In the genomic region with DNA sequence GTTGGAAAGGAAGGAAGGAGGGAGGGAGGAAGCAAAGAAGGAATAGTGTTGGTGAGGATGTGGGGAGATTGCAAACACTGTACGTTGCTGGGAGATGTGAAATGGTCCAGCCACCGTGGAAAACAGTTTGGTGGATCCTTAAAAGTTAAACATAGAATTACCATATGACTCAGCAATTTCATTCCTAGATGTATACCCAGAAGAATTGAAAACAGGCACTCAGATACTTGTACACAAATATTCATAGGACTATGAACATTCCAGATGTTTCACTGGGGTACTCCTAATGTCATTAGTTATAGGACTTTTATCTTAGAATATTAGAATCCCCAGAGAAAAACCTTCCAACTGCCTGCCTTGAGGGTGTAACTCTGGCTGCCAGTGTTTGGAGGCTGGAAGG, we compare ENCODE assay signal across 17 cellular contexts.
"Had no signal": no experiment of that assay in that cellular context is flagged by ENCODE, and none has a peak within 500 bp of the region (broad histone marks: within the 10 kb centered on the region; RNA-seq: fewer than 3 reads in every experiment).

No MANE protein-coding gene starts in this region.

- H3K9me3 Mint-ChIP-seq: activated naive CD8-positive, alpha-beta T cell treated with anti-CD3 and anti-CD28 coated beads, Interleukin-2, amount 10 ng/mL, durations not matched to agents 7 days and 5 days; naive thymus-derived CD8-positive, alpha-beta T cell had no signal

- H3K27ac Mint-ChIP-seq: activated naive CD8-positive, alpha-beta T cell treated with anti-CD3 and anti-CD28 coated beads, Interleukin-2, amount 10 ng/mL, durations not matched to agents 7 days and 5 days had no signal

- H3K27ac ChIP-seq: dorsolateral prefrontal cortex, esophagus muscularis mucosa, neutrophil, right atrium auricular region, tibial nerve, vagina had no signal

- H3K36me3 ChIP-seq: esophagus muscularis mucosa, right atrium auricular region, vagina had no signal

- H3K4me3 ChIP-seq: dorsolateral prefrontal cortex, esophagus muscularis mucosa, mucosa of descending colon, right atrium auricular region, tibial nerve, vagina had no signal

- H3K27me3 Mint-ChIP-seq: activated naive CD8-positive, alpha-beta T cell treated with anti-CD3 and anti-CD28 coated beads, Interleukin-2, amount 10 ng/mL, durations not matched to agents 7 days and 5 days; naive thymus-derived CD8-positive, alpha-beta T cell had no signal

- H3K4me1 ChIP-seq: esophagus muscularis mucosa, right atrium auricular region, tibial nerve, vagina had no signal

- DNase-seq: activated CD4-positive, CD25-positive, alpha-beta regulatory T cell; activated gamma-delta T cell; activated naive CD8-positive, alpha-beta T cell treated with anti-CD3 and anti-CD28 coated beads, Interleukin-2, amount 10 ng/mL, durations not matched to agents 7 days and 5 days; activated T-cell treated with anti-CD3 and anti-CD28 coated beads, Interleukin-2, amount 50 U/mL, for 48 hours; aorta; dorsolateral prefrontal cortex; foreskin fibroblast; left colon; mammary epithelial cell; mucosa of descending colon; naive thymus-derived CD8-positive, alpha-beta T cell; small intestine had no signal

- ATAC-seq: left colon; mucosa of descending colon; naive thymus-derived CD8-positive, alpha-beta T cell had no signal

- H3K9me3 ChIP-seq: esophagus muscularis mucosa, mucosa of descending colon, neutrophil, right atrium auricular region, tibial nerve, vagina had no signal

- H3K4me3 Mint-ChIP-seq: activated naive CD8-positive, alpha-beta T cell treated with anti-CD3 and anti-CD28 coated beads, Interleukin-2, amount 10 ng/mL, durations not matched to agents 7 days and 5 days; naive thymus-derived CD8-positive, alpha-beta T cell had no signal
